13 cellular contexts compared by ENCODE assay signal in genomic region chr4:95181446-95182306, GRCh38.
A peak's percentile ranks its signal among the peaks of the same experiment; 100 is the strongest.
DNase-seq lines count a peak whose midpoint lies in the region; ATAC-seq, FAIRE-seq and TF ChIP-seq lines count a peak whose summit lies in the region.
"Had no signal": no experiment of that assay in that cellular context is flagged by ENCODE, and none has a peak within 500 bp of the region (broad histone marks: within the 10 kb centered on the region; RNA-seq: fewer than 3 reads in every experiment).

No MANE protein-coding gene starts in this region.

- POLR2A ChIA-PET in activated CD8-positive, alpha-beta T cell treated with anti-CD3 and anti-CD28 coated beads for 36 hours (lab: Charles Lee): no interaction called here

- WGBS in stomach, 5 donors: 57 to 66% (median 64%) methylated on average over 16 of the region's 16 CpGs

- H3K4me3 ChIP-seq in iPS-15b (ENCODE audit: low read depth, low read length): peak overlapping the region; percentile 30
- H3K4me3 ChIP-seq in stomach: no peak overlapping the region
- H3K4me3 ChIP-seq in SJCRH30: no peak overlapping the region
- H3K4me3 ChIP-seq: tibial nerve had no signal

- no peaks in the 10 kb centered on the region for H3K36me3 Mint-ChIP-seq in activated CD8-positive, alpha-beta T cell treated with anti-CD3 and anti-CD28 coated beads for 36 hours (ENCODE audit: low read depth)

- ATAC-seq in activated CD8-positive, alpha-beta T cell treated with anti-CD3 and anti-CD28 coated beads for 36 hours: peak; percentile 66
- no peak for ATAC-seq in GM18502 (IDR thresholded peaks at IDR 0.05; ENCODE audit: poor library complexity, unreplicated experiment)

- intact Hi-C loops in activated CD8-positive, alpha-beta T cell treated with anti-CD3 and anti-CD28 coated beads for 36 hours (cut with micrococcal nuclease): no loop called here
- intact Hi-C loops in stomach (cut with DNase I; ENCODE audit: low total_unique reads): no loop called here

- no peak overlapping the region for H3K27ac Mint-ChIP-seq in activated CD8-positive, alpha-beta T cell treated with anti-CD3 and anti-CD28 coated beads for 36 hours
- H3K27ac Mint-ChIP-seq: activated T-helper 1 cell treated with anti-CD3 and anti-CD28 coated beads, Interleukin-12 subunit alpha, Interleukin-12 subunit beta, Interleukin-2, Interleukin-4 antibody, amounts not matched to agents 30 ng/mL and 10 ng/mL and 1 ng/mL, durations not matched to agents 14 hours and 24 hours and 36 hours had no signal

- H3K4me1 ChIP-seq in iPS-15b (ENCODE audit: control insufficient read depth, insufficient read depth, low read length) (no peaks in the 10 kb centered on the region), stomach (no peaks in the 10 kb centered on the region), SJCRH30 (no peaks in the 10 kb centered on the region)
- H3K4me1 ChIP-seq: tibial nerve had no signal

- H3K36me3 ChIP-seq in iPS-15b (ENCODE audit: control insufficient read depth, insufficient read depth, low read length) (no peaks in the 10 kb centered on the region), stomach (peaks cover 0 to 13% (median 0%) of the 10 kb centered on the region in 4 donors), SJCRH30 (no peaks in the 10 kb centered on the region)

- no peaks in the 10 kb centered on the region for H3K9me3 Mint-ChIP-seq in activated CD8-positive, alpha-beta T cell treated with anti-CD3 and anti-CD28 coated beads for 36 hours

- no peak for TF ChIP-seq EP300 in stomach (IDR thresholded peaks at IDR 0.05)

- H3K27me3 Mint-ChIP-seq in activated CD8-positive, alpha-beta T cell treated with anti-CD3 and anti-CD28 coated beads for 36 hours: no peaks in the 10 kb centered on the region

- FAIRE-seq in urothelium cell line (lab: Jason Lieb, UNC): peak; percentile 5

- H3K9ac ChIP-seq in iPS-15b (ENCODE audit: low read depth, low read length): no peak overlapping the region

- H3K9me3 ChIP-seq in iPS-15b (ENCODE audit: control insufficient read depth, insufficient read depth, low read length): no peaks in the 10 kb centered on the region
- no peaks in the 10 kb centered on the region for H3K9me3 ChIP-seq in stomach
- no peaks in the 10 kb centered on the region for H3K9me3 ChIP-seq in SJCRH30 (replicated peaks)
- H3K9me3 ChIP-seq: tibial nerve had no signal

- TF ChIP-seq CTCF in activated CD8-positive, alpha-beta T cell treated with anti-CD3 and anti-CD28 coated beads for 36 hours (IDR thresholded peaks at IDR 0.05): no peak
- TF ChIP-seq CTCF in stomach (IDR thresholded peaks at IDR 0.05): no peak

- TF ChIP-seq POLR2A in stomach (IDR thresholded peaks at IDR 0.05): no peak

- H3K27ac ChIP-seq in stomach (no peak overlapping the region), SJCRH30 (no peak overlapping the region)
- H3K27ac ChIP-seq: tibial nerve had no signal

- CTCF ChIA-PET in activated CD8-positive, alpha-beta T cell treated with anti-CD3 and anti-CD28 coated beads for 36 hours (lab: Charles Lee): no interaction called here

- H3K27me3 ChIP-seq in iPS-15b (ENCODE audit: control insufficient read depth, insufficient read depth, low read length): no peaks in the 10 kb centered on the region
- no peaks in the 10 kb centered on the region for H3K27me3 ChIP-seq in stomach
- no peaks in the 10 kb centered on the region for H3K27me3 ChIP-seq in SJCRH30
- H3K27me3 ChIP-seq: tibial nerve had no signal

- no peak overlapping the region for H3K4me3 Mint-ChIP-seq in activated CD8-positive, alpha-beta T cell treated with anti-CD3 and anti-CD28 coated beads for 36 hours
- H3K4me3 Mint-ChIP-seq: activated T-helper 1 cell treated with anti-CD3 and anti-CD28 coated beads, Interleukin-12 subunit alpha, Interleukin-12 subunit beta, Interleukin-2, Interleukin-4 antibody, amounts not matched to agents 30 ng/mL and 10 ng/mL and 1 ng/mL, durations not matched to agents 14 hours and 24 hours and 36 hours had no signal

- peak; percentile 1 for DNase-seq in stimulated activated naive CD4-positive, alpha-beta T cell treated with Interleukin-2 at 50 U/mL for 16 hours (lab: John Stamatoyannopoulos, UW)
- no peak for DNase-seq in stimulated activated naive CD4-positive, alpha-beta T cell (lab: John Stamatoyannopoulos, UW)
- DNase-seq in activated CD8-positive, alpha-beta T cell treated with anti-CD3 and anti-CD28 coated beads for 36 hours: peak; percentile 42
- DNase-seq in urothelium cell line (ENCODE audit: low spot score) (peak; percentile 59), stomach (no peak), SJCRH30 (no peak)
- DNase-seq: GOT3, mammary epithelial cell, NCI-H1436 treated with DMSO at 0.1 percent for 48 hours had no signal

- H3K4me1 Mint-ChIP-seq in activated CD8-positive, alpha-beta T cell treated with anti-CD3 and anti-CD28 coated beads for 36 hours (ENCODE audit: low read depth): no peaks in the 10 kb centered on the region

Comparison
In these comparisons a context has a peak if more than half of its experiments do, and no peak if none do; other contexts are left out.
1. DNase-seq: peak in stimulated activated naive CD4-positive, alpha-beta T cell treated with Interleukin-2 at 50 U/mL for 16 hours (single experiment), activated CD8-positive, alpha-beta T cell treated with anti-CD3 and anti-CD28 coated beads for 36 hours (single experiment) and urothelium cell line (single experiment); none in stimulated activated naive CD4-positive, alpha-beta T cell (0 of 6), stomach (single experiment) and SJCRH30 (0 of 2).